ENCODE assay signal across 1 cellular context in the genomic region with DNA sequence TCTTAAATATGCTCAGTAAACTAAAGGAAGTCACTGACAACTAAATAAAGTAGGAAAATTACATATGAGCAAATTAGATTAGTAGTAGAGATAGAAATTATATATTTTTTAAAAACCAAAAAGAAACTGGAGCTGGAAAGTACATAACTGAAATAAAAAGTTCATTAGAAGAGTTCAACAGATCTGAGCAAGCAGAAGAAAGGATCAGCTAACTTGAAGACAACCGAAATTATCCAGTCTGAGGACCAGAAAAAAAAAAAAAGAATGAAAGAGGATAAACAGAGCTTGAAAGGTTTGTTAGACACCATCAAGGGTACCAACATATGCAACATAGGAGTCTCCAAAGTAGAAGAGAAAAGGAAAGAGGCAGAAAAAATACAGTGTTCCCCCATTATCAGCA. TPM values are rescaled to one million over a fixed set of nuclear protein-coding genes. Genes with fewer than 3 reads are reported as not detected.
"Had no signal": no experiment of that assay in that cellular context is flagged by ENCODE, and none has a peak within 500 bp of the region (broad histone marks: within the 10 kb centered on the region; RNA-seq: fewer than 3 reads in every experiment).

No MANE protein-coding gene starts in this region.

RNA-seq across cellular contexts. Expression of gene TPPP, which starts 26.2 kb away (rescaled TPM):
- total RNA-seq: activated CD4-positive, alpha-beta T cell treated with anti-CD3 and anti-CD28 coated beads, Interleukin-2, amount 10 ng/mL, durations not matched to agents 24 days and 14 days had no signal
